ENCODE assay signal across 22 cellular contexts in the genomic region with DNA sequence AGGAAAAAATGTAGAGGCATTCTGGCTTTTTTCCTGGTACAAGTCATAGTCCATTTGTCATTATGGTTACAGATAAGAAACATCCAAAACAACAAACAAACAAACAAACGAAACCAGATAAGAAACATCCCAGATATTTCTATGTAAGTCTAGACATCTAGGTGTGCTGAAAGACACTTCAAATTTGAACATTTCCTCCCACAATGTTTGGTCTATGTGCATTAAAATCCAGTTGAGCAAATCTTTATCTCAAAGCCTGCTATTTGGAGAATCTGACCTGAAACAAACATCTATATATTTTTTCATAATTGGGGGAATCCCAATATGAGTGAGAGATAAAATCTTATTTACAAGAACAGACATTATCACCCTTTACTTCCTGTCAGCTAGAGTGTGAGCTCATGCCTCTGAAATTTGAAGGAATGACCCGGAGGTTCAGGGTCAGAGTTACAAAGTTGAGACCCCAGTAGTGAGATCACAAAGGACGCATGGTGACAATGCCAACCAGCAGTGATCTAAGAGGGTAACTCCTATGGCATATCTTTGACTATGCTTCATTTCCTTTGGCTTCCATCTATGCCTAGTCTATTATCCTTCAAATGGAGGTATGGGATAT.
"Had no signal": no experiment of that assay in that cellular context is flagged by ENCODE, and none has a peak within 500 bp of the region (broad histone marks: within the 10 kb centered on the region; RNA-seq: fewer than 3 reads in every experiment).

No MANE protein-coding gene starts in this region.

- H3K4me1 ChIP-seq: breast epithelium had no signal

- H3K27ac ChIP-seq: breast epithelium had no signal

- ATAC-seq: activated CD8-positive, alpha-beta T cell treated with anti-CD3 and anti-CD28 coated beads, Interleukin-2, amount 10 ng/mL, durations not matched to agents 7 days and 5 days had no signal

- H3K27me3 ChIP-seq: breast epithelium had no signal

- H3K36me3 ChIP-seq: breast epithelium had no signal

- DNase-seq: activated CD4-positive, alpha-beta T cell treated with anti-CD3 and anti-CD28 coated beads for 48 hours; activated CD4-positive, alpha-beta T cell treated with anti-CD3 and anti-CD28 coated beads, Interleukin-2, amount 50 U/mL, for 4 hours; activated CD4-positive, CD25-positive, alpha-beta regulatory T cell treated with anti-CD3 and anti-CD28 coated beads, Interleukin-2, amount 50 U/mL, for 72 hours; activated CD8-positive, alpha-beta memory T cell treated with anti-CD3 and anti-CD28 coated beads, Interleukin-2, amount 50 U/mL, for 48 hours; activated CD8-positive, alpha-beta T cell treated with anti-CD3 and anti-CD28 coated beads, Interleukin-2, amount 10 ng/mL, durations not matched to agents 7 days and 5 days; activated effector memory CD4-positive, alpha-beta T cell treated with Interleukin-2 at 50 U/mL for 16 hours; activated naive CD4-positive, alpha-beta T cell; activated T-cell treated with anti-CD3 and anti-CD28 coated beads, Interleukin-2, amount 50 U/mL, for 24 hours; aorta; caudate nucleus; Karpas-422; NCI-H1048; NCI-H1930; NCI-H2107; NCI-H2171 treated with DMSO at 0.1 percent for 48 hours; NCI-H345; NCI-H510A; NCI-H69; NK-92 treated with Interleukin-12 subunit alpha and Interleukin-12 subunit beta, amount 100 ng/mL, for 24 hours; OCI-M1; SHP77 treated with DMSO at 0.1 percent for 48 hours had no signal

- H3K9me3 ChIP-seq: breast epithelium had no signal

- H3K4me3 ChIP-seq: breast epithelium had no signal
